1 cellular context compared by ENCODE assay signal in genomic region chr1:205749826-205750682, GRCh38.
TF ChIP-seq lines count a peak whose summit lies in the region.

A gene with protein sequence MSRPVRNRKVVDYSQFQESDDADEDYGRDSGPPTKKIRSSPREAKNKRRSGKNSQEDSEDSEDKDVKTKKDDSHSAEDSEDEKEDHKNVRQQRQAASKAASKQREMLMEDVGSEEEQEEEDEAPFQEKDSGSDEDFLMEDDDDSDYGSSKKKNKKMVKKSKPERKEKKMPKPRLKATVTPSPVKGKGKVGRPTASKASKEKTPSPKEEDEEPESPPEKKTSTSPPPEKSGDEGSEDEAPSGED (minus strand): TSS chr1:205750182. CDS start chr1:205749973, 209 bp downstream.

TF ChIP-seq in K562, 482 proteins besides CTCF, POLR2A, EP300 and RAD21 (continued from another document and continues in another):
- TF ChIP-seq FOXP4 (CRISPR knock-in tag; IDR thresholded peaks at IDR 0.05; ENCODE audit: borderline replicate concordance) (no peak), MYBL2 (IDR thresholded peaks at IDR 0.05; ENCODE audit: low read depth) (peak; percentile 99), MYBL2 (CRISPR knock-in tag; IDR thresholded peaks at IDR 0.05; ENCODE audit: borderline replicate concordance) (peak; percentile 84; the same call in 1 of the 2 replicates), UBTF (IDR thresholded peaks at IDR 0.05; ENCODE audit: borderline replicate concordance in 1 of 2, low read depth in 2 of 2, low read length in 2 of 2) (no peak), DMBX1 (CRISPR knock-in tag; IDR thresholded peaks at IDR 0.05; ENCODE audit: borderline replicate concordance) (no peak), BCOR (IDR thresholded peaks at IDR 0.05) (no peak), ZNF274 (IDR thresholded peaks at IDR 0.05; ENCODE audit: borderline replicate concordance, low read depth, low read length) (no peak), KLF16 (IDR thresholded peaks at IDR 0.05) (peak; percentile 76), CBX1 (IDR thresholded peaks at IDR 0.05; ENCODE audit: low read depth) (0 out of 2 replicates have a peak, but pooled peaks have one; percentile 32), ZNF717 (CRISPR knock-in tag; IDR thresholded peaks at IDR 0.05) (no peak), PURB (CRISPR knock-in tag; IDR thresholded peaks at IDR 0.05; ENCODE audit: low read depth) (no peak), ZNF589 (CRISPR knock-in tag; IDR thresholded peaks at IDR 0.05; ENCODE audit: low read depth) (peak; percentile 90), NBN (IDR thresholded peaks at IDR 0.05; ENCODE audit: low read depth) (peak; percentile 89; the same call in 1 of the 2 replicates), SAFB2 (IDR thresholded peaks at IDR 0.05; ENCODE audit: borderline replicate concordance, low read depth, low read length, severe bottlenecking) (no peak), POLR2B (IDR thresholded peaks at IDR 0.05; ENCODE audit: low read depth, partially characterized antibody) (peak; percentile 48), KLF6 (CRISPR knock-in tag; IDR thresholded peaks at IDR 0.05; ENCODE audit: borderline replicate concordance) (peak; percentile 79; the same call in 1 of the 2 replicates), WHSC1 (IDR thresholded peaks at IDR 0.05; ENCODE audit: low read length) (no peak), ASH1L (IDR thresholded peaks at IDR 0.05; ENCODE audit: borderline replicate concordance, low read depth, partially characterized antibody) (peak; percentile 98), TEAD1 (CRISPR knock-in tag; IDR thresholded peaks at IDR 0.05) (peak; percentile 77 to 83), ZNF23 (CRISPR knock-in tag; IDR thresholded peaks at IDR 0.05) (no peak), ZNF347 (CRISPR knock-in tag; IDR thresholded peaks at IDR 0.05; ENCODE audit: low read depth) (no peak), HDAC1 (IDR thresholded peaks at IDR 0.05) (no peak; a peak in 1 of 4 replicates), SMAD1 (IDR thresholded peaks at IDR 0.05; ENCODE audit: low read depth, low read length, partially characterized antibody) (peak; percentile 53), JUNB (CRISPR knock-in tag; conservative IDR thresholded peaks at IDR 0.05) (no peak), BRCA1 (IDR thresholded peaks at IDR 0.05) (no peak), BRCA1 (CRISPR knock-in tag; IDR thresholded peaks at IDR 0.05) (no peak), SREBF2 (CRISPR knock-in tag; IDR thresholded peaks at IDR 0.05) (no peak), ZNF57 (CRISPR knock-in tag; IDR thresholded peaks at IDR 0.05) (no peak), OTX1 (CRISPR knock-in tag; IDR thresholded peaks at IDR 0.05) (no peak), HNRNPK (IDR thresholded peaks at IDR 0.05; ENCODE audit: low read depth, low read length, poor library complexity, severe bottlenecking) (no peak), DACH1 (IDR thresholded peaks at IDR 0.05; ENCODE audit: partially characterized antibody) (no peak), IRF2 (CRISPR knock-in tag; IDR thresholded peaks at IDR 0.05) (no peak)
- TF ChIP-seq, protein P1, sequence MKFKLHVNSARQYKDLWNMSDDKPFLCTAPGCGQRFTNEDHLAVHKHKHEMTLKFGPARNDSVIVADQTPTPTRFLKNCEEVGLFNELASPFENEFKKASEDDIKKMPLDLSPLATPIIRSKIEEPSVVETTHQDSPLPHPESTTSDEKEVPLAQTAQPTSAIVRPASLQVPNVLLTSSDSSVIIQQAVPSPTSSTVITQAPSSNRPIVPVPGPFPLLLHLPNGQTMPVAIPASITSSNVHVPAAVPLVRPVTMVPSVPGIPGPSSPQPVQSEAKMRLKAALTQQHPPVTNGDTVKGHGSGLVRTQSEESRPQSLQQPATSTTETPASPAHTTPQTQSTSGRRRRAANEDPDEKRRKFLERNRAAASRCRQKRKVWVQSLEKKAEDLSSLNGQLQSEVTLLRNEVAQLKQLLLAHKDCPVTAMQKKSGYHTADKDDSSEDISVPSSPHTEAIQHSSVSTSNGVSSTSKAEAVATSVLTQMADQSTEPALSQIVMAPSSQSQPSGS (CRISPR knock-in tag; IDR thresholded peaks at IDR 0.05): no peak
- TF ChIP-seq, protein P2, sequence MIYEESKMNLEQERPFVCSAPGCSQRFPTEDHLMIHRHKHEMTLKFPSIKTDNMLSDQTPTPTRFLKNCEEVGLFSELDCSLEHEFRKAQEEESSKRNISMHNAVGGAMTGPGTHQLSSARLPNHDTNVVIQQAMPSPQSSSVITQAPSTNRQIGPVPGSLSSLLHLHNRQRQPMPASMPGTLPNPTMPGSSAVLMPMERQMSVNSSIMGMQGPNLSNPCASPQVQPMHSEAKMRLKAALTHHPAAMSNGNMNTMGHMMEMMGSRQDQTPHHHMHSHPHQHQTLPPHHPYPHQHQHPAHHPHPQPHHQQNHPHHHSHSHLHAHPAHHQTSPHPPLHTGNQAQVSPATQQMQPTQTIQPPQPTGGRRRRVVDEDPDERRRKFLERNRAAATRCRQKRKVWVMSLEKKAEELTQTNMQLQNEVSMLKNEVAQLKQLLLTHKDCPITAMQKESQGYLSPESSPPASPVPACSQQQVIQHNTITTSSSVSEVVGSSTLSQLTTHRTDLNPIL (CRISPR knock-in tag; IDR thresholded peaks at IDR 0.05): no peak
- TF ChIP-seq, protein P3, sequence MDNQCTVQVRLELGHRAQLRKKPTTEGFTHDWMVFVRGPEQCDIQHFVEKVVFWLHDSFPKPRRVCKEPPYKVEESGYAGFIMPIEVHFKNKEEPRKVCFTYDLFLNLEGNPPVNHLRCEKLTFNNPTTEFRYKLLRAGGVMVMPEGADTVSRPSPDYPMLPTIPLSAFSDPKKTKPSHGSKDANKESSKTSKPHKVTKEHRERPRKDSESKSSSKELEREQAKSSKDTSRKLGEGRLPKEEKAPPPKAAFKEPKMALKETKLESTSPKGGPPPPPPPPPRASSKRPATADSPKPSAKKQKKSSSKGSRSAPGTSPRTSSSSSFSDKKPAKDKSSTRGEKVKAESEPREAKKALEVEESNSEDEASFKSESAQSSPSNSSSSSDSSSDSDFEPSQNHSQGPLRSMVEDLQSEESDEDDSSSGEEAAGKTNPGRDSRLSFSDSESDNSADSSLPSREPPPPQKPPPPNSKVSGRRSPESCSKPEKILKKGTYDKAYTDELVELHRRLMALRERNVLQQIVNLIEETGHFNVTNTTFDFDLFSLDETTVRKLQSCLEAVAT (IDR thresholded peaks at IDR 0.05): peak in 1 of 2 experiments; percentile 95; a peak in 2 of 4 replicates
- TF ChIP-seq, protein P4, sequence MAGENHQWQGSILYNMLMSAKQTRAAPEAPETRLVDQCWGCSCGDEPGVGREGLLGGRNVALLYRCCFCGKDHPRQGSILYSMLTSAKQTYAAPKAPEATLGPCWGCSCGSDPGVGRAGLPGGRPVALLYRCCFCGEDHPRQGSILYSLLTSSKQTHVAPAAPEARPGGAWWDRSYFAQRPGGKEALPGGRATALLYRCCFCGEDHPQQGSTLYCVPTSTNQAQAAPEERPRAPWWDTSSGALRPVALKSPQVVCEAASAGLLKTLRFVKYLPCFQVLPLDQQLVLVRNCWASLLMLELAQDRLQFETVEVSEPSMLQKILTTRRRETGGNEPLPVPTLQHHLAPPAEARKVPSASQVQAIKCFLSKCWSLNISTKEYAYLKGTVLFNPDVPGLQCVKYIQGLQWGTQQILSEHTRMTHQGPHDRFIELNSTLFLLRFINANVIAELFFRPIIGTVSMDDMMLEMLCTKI (IDR thresholded peaks at IDR 0.05; ENCODE audit: partially characterized antibody): no peak
- TF ChIP-seq, protein P5, sequence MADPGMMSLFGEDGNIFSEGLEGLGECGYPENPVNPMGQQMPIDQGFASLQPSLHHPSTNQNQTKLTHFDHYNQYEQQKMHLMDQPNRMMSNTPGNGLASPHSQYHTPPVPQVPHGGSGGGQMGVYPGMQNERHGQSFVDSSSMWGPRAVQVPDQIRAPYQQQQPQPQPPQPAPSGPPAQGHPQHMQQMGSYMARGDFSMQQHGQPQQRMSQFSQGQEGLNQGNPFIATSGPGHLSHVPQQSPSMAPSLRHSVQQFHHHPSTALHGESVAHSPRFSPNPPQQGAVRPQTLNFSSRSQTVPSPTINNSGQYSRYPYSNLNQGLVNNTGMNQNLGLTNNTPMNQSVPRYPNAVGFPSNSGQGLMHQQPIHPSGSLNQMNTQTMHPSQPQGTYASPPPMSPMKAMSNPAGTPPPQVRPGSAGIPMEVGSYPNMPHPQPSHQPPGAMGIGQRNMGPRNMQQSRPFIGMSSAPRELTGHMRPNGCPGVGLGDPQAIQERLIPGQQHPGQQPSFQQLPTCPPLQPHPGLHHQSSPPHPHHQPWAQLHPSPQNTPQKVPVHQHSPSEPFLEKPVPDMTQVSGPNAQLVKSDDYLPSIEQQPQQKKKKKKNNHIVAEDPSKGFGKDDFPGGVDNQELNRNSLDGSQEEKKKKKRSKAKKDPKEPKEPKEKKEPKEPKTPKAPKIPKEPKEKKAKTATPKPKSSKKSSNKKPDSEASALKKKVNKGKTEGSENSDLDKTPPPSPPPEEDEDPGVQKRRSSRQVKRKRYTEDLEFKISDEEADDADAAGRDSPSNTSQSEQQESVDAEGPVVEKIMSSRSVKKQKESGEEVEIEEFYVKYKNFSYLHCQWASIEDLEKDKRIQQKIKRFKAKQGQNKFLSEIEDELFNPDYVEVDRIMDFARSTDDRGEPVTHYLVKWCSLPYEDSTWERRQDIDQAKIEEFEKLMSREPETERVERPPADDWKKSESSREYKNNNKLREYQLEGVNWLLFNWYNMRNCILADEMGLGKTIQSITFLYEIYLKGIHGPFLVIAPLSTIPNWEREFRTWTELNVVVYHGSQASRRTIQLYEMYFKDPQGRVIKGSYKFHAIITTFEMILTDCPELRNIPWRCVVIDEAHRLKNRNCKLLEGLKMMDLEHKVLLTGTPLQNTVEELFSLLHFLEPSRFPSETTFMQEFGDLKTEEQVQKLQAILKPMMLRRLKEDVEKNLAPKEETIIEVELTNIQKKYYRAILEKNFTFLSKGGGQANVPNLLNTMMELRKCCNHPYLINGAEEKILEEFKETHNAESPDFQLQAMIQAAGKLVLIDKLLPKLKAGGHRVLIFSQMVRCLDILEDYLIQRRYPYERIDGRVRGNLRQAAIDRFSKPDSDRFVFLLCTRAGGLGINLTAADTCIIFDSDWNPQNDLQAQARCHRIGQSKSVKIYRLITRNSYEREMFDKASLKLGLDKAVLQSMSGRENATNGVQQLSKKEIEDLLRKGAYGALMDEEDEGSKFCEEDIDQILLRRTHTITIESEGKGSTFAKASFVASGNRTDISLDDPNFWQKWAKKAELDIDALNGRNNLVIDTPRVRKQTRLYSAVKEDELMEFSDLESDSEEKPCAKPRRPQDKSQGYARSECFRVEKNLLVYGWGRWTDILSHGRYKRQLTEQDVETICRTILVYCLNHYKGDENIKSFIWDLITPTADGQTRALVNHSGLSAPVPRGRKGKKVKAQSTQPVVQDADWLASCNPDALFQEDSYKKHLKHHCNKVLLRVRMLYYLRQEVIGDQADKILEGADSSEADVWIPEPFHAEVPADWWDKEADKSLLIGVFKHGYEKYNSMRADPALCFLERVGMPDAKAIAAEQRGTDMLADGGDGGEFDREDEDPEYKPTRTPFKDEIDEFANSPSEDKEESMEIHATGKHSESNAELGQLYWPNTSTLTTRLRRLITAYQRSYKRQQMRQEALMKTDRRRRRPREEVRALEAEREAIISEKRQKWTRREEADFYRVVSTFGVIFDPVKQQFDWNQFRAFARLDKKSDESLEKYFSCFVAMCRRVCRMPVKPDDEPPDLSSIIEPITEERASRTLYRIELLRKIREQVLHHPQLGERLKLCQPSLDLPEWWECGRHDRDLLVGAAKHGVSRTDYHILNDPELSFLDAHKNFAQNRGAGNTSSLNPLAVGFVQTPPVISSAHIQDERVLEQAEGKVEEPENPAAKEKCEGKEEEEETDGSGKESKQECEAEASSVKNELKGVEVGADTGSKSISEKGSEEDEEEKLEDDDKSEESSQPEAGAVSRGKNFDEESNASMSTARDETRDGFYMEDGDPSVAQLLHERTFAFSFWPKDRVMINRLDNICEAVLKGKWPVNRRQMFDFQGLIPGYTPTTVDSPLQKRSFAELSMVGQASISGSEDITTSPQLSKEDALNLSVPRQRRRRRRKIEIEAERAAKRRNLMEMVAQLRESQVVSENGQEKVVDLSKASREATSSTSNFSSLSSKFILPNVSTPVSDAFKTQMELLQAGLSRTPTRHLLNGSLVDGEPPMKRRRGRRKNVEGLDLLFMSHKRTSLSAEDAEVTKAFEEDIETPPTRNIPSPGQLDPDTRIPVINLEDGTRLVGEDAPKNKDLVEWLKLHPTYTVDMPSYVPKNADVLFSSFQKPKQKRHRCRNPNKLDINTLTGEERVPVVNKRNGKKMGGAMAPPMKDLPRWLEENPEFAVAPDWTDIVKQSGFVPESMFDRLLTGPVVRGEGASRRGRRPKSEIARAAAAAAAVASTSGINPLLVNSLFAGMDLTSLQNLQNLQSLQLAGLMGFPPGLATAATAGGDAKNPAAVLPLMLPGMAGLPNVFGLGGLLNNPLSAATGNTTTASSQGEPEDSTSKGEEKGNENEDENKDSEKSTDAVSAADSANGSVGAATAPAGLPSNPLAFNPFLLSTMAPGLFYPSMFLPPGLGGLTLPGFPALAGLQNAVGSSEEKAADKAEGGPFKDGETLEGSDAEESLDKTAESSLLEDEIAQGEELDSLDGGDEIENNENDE (IDR thresholded peaks at IDR 0.05; ENCODE audit: low read depth, low read length): no peak
